In genomic region chr7:154817224-154817896, GRCh38 we compare ENCODE assay signal across 2 cellular contexts.
TF ChIP-seq lines count a peak whose summit lies in the region.

No MANE protein-coding gene starts in this region.

TF ChIP-seq in HEK293, 187 proteins besides CTCF, POLR2A, EP300 and RAD21 (continued from another document):
- TF ChIP-seq ZNF23 (tag by site-specific recombination; IDR thresholded peaks at IDR 0.05; ENCODE audit: borderline replicate concordance) (0 out of 2 replicates have a peak, but pooled peaks have one; percentile 10), ZNF548 (tag by site-specific recombination; IDR thresholded peaks at IDR 0.05) (no peak), ZNF214 (tag by site-specific recombination; IDR thresholded peaks at IDR 0.05; ENCODE audit: borderline replicate concordance) (no peak), RBAK (tag by site-specific recombination; IDR thresholded peaks at IDR 0.05) (0 out of 2 replicates have a peak, but pooled peaks have one; percentile 55), ZNF280C (tag by site-specific recombination; IDR thresholded peaks at IDR 0.05) (no peak), SCRT2 (tag by site-specific recombination; IDR thresholded peaks at IDR 0.05) (0 out of 2 replicates have a peak, but pooled peaks have one; percentile 13), ZNF629 (tag by site-specific recombination; IDR thresholded peaks at IDR 0.05) (peak; percentile 90), ZBTB21 (tag by site-specific recombination; IDR thresholded peaks at IDR 0.05) (peak; percentile 94), SETDB1 (IDR thresholded peaks at IDR 0.05; ENCODE audit: insufficient read length, low read length) (peak; percentile 18), ATF2 (tag by site-specific recombination; IDR thresholded peaks at IDR 0.05; ENCODE audit: low read depth) (peak; percentile 98), ZEB2 (tag by site-specific recombination; IDR thresholded peaks at IDR 0.05) (0 out of 2 replicates have a peak, but pooled peaks have one; percentile 27), GLI4 (tag by site-specific recombination; IDR thresholded peaks at IDR 0.05) (no peak)
- TF ChIP-seq, protein P1, sequence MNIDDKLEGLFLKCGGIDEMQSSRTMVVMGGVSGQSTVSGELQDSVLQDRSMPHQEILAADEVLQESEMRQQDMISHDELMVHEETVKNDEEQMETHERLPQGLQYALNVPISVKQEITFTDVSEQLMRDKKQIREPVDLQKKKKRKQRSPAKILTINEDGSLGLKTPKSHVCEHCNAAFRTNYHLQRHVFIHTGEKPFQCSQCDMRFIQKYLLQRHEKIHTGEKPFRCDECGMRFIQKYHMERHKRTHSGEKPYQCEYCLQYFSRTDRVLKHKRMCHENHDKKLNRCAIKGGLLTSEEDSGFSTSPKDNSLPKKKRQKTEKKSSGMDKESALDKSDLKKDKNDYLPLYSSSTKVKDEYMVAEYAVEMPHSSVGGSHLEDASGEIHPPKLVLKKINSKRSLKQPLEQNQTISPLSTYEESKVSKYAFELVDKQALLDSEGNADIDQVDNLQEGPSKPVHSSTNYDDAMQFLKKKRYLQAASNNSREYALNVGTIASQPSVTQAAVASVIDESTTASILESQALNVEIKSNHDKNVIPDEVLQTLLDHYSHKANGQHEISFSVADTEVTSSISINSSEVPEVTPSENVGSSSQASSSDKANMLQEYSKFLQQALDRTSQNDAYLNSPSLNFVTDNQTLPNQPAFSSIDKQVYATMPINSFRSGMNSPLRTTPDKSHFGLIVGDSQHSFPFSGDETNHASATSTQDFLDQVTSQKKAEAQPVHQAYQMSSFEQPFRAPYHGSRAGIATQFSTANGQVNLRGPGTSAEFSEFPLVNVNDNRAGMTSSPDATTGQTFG (tag by site-specific recombination; IDR thresholded peaks at IDR 0.05; ENCODE audit: borderline replicate concordance), result peak; percentile 62; the same call in 1 of the 2 replicates

TF ChIP-seq in neural cell, 6 proteins besides CTCF, POLR2A, EP300 and RAD21 (continued from another document):
- TF ChIP-seq REST (IDR thresholded peaks at IDR 0.05; ENCODE audit: borderline replicate concordance) (no peak), TAF1 (IDR thresholded peaks at IDR 0.05; ENCODE audit: low read depth) (no peak), MXI1 (conservative IDR thresholded peaks at IDR 0.05; ENCODE audit: poor library complexity, severe bottlenecking) (no peak), SMC3 (conservative IDR thresholded peaks at IDR 0.05; ENCODE audit: poor library complexity) (no peak)
